ENCODE assay signal across 1 cellular context in the genomic region with DNA sequence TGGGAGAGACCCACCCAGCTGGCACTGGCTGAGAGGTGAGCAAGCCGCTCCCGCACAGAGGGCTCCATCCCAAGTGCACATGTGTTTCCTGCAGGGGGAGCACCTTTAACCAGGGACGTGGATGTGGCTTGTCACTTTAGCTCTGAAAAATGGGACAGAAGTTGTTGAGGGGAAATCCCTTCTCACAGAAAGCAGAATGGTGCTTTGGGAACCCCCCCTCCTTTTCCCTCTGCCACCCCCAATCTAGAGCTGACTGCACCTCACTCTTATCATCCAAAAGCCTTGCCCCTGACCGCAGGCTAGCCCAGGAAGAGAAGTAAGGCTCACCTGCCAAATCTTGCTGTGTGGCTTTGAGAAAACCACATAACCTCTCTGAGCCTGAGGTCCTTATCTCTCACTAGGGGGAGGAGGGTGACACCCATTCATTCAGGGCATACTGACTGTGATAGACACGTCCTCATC.
TF ChIP-seq lines count a peak whose summit lies in the region.

No MANE protein-coding gene starts in this region.

TF ChIP-seq in K562, 482 proteins besides CTCF, POLR2A, EP300 and RAD21 (continued from another document):
- TF ChIP-seq, protein P1, sequence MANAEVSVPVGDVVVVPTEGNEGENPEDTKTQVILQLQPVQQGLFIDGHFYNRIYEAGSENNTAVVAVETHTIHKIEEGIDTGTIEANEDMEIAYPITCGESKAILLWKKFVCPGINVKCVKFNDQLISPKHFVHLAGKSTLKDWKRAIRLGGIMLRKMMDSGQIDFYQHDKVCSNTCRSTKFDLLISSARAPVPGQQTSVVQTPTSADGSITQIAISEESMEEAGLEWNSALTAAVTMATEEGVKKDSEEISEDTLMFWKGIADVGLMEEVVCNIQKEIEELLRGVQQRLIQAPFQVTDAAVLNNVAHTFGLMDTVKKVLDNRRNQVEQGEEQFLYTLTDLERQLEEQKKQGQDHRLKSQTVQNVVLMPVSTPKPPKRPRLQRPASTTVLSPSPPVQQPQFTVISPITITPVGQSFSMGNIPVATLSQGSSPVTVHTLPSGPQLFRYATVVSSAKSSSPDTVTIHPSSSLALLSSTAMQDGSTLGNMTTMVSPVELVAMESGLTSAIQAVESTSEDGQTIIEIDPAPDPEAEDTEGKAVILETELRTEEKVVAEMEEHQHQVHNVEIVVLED (CRISPR knock-in tag; IDR thresholded peaks at IDR 0.05) = no peak
- TF ChIP-seq ZNF239 (CRISPR knock-in tag; IDR thresholded peaks at IDR 0.05) (no peak), ZNF766 (CRISPR knock-in tag; conservative IDR thresholded peaks at IDR 0.05) (no peak), ZFX (CRISPR knock-in tag; IDR thresholded peaks at IDR 0.05) (no peak), RFX7 (CRISPR knock-in tag; IDR thresholded peaks at IDR 0.05) (no peak), ZNF124 (CRISPR knock-in tag; IDR thresholded peaks at IDR 0.05) (no peak), SMARCA5 (IDR thresholded peaks at IDR 0.05) (peak; percentile 93), SRSF3 (IDR thresholded peaks at IDR 0.05; ENCODE audit: insufficient read depth, low read length) (no peak), TAF7 (tag; IDR thresholded peaks at IDR 0.05) (no peak), ZNF444 (CRISPR knock-in tag; IDR thresholded peaks at IDR 0.05) (no peak), TCF7 (IDR thresholded peaks at IDR 0.05; ENCODE audit: borderline replicate concordance) (no peak), ZNF134 (CRISPR knock-in tag; conservative IDR thresholded peaks at IDR 0.05) (no peak), MEIS2 (IDR thresholded peaks at IDR 0.05; ENCODE audit: partially characterized antibody) (peak; percentile 22), CBX1 (IDR thresholded peaks at IDR 0.05; ENCODE audit: low read depth) (peak; percentile 62; the same call in 1 of the 2 replicates), ZBED1 (IDR thresholded peaks at IDR 0.05) (no peak), CBX3 (IDR thresholded peaks at IDR 0.05; ENCODE audit: borderline replicate concordance in 1 of 2, low read length in 2 of 2) (peak in 1 of 2 experiments; percentile 51; a peak in 1 of 3 replicates), THRAP3 (IDR thresholded peaks at IDR 0.05; ENCODE audit: borderline replicate concordance) (no peak), RBM25 (IDR thresholded peaks at IDR 0.05; ENCODE audit: low read depth, low read length, severe bottlenecking) (peak; percentile 96), GABPB2 (CRISPR knock-in tag; conservative IDR thresholded peaks at IDR 0.05) (no peak), HDGF (IDR thresholded peaks at IDR 0.05) (peak; percentile 66; the same call in 1 of the 2 replicates), EWSR1 (IDR thresholded peaks at IDR 0.05; ENCODE audit: borderline replicate concordance, low read depth, partially characterized antibody) (no peak), RBM17 (IDR thresholded peaks at IDR 0.05; ENCODE audit: borderline replicate concordance, low read depth, low read length) (no peak), GTF2A2 (tag; IDR thresholded peaks at IDR 0.05) (no peak), EP400 (IDR thresholded peaks at IDR 0.05) (no peak), ZNF778 (CRISPR knock-in tag; IDR thresholded peaks at IDR 0.05) (no peak), PML (IDR thresholded peaks at IDR 0.05; ENCODE audit: low read length) (no peak), NBN (IDR thresholded peaks at IDR 0.05; ENCODE audit: low read depth) (0 out of 2 replicates have a peak, but pooled peaks have one; percentile 29), HDAC1 (IDR thresholded peaks at IDR 0.05) (peak in 1 of 2 experiments; percentile 50; a peak in 1 of 4 replicates), ZFP36 (IDR thresholded peaks at IDR 0.05; ENCODE audit: low read depth, low read length, partially characterized antibody) (peak; percentile 89), HDAC2 (IDR thresholded peaks at IDR 0.05) (peak; percentile 89), RCOR1 (IDR thresholded peaks at IDR 0.05; ENCODE audit: borderline replicate concordance in 1 of 2, low read depth in 2 of 2, low read length in 2 of 2) (peak in 1 of 2 experiments; percentile 45; a peak in 1 of 4 replicates), BRD9 (IDR thresholded peaks at IDR 0.05; ENCODE audit: low read depth, partially characterized antibody) (peak; percentile 80), ADNP (tag; IDR thresholded peaks at IDR 0.05) (peak; percentile 39; the same call in 1 of the 2 replicates), CHD1 (IDR thresholded peaks at IDR 0.05; ENCODE audit: low read length) (no peak), YY1 (IDR thresholded peaks at IDR 0.05; ENCODE audit: borderline replicate concordance in 1 of 3, control insufficient read depth in 1 of 3, extremely low read depth in 1 of 3, insufficient read depth in 3 of 3, insufficient read length in 1 of 3, insufficient replicate concordance in 2 of 3, low read depth in 1 of 3, low read length in 2 of 3) (no peak)
- TF ChIP-seq, protein P2, sequence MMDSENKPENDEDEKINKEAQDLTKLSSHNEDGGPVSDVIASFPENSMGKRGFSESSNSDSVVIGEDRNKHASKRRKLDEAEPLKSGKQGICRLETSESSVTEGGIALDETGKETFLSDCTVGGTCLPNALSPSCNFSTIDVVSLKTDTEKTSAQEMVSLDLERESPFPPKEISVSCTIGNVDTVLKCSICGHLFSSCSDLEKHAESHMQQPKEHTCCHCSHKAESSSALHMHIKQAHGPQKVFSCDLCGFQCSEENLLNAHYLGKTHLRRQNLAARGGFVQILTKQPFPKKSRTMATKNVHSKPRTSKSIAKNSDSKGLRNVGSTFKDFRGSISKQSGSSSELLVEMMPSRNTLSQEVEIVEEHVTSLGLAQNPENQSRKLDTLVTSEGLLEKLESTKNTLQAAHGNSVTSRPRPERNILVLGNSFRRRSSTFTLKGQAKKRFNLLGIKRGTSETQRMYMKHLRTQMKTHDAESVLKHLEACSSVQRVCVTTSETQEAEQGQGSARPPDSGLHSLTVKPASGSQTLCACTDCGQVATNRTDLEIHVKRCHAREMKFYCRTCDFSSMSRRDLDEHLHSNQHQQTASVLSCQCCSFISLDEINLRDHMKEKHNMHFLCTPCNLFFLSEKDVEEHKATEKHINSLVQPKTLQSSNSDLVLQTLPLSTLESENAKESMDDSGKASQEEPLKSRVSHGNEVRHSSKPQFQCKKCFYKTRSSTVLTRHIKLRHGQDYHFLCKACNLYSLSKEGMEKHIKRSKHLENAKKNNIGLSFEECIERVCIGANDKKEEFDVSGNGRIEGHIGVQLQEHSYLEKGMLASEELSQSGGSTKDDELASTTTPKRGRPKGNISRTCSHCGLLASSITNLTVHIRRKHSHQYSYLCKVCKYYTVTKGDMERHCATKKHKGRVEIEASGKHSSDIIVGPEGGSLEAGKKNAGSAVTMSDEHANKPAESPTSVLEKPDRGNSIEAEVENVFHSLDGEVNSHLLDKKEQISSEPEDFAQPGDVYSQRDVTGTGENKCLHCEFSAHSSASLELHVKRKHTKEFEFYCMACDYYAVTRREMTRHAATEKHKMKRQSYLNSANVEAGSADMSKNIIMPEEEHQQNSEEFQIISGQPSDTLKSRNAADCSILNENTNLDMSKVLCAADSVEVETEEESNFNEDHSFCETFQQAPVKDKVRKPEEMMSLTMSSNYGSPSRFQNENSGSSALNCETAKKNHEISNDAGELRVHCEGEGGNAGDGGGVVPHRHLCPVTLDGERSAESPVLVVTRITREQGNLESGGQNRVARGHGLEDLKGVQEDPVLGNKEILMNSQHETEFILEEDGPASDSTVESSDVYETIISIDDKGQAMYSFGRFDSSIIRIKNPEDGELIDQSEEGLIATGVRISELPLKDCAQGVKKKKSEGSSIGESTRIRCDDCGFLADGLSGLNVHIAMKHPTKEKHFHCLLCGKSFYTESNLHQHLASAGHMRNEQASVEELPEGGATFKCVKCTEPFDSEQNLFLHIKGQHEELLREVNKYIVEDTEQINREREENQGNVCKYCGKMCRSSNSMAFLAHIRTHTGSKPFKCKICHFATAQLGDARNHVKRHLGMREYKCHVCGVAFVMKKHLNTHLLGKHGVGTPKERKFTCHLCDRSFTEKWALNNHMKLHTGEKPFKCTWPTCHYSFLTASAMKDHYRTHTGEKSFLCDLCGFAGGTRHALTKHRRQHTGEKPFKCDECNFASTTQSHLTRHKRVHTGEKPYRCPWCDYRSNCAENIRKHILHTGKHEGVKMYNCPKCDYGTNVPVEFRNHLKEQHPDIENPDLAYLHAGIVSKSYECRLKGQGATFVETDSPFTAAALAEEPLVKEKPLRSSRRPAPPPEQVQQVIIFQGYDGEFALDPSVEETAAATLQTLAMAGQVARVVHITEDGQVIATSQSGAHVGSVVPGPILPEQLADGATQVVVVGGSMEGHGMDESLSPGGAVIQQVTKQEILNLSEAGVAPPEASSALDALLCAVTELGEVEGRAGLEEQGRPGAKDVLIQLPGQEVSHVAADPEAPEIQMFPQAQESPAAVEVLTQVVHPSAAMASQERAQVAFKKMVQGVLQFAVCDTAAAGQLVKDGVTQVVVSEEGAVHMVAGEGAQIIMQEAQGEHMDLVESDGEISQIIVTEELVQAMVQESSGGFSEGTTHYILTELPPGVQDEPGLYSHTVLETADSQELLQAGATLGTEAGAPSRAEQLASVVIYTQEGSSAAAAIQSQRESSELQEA (IDR thresholded peaks at IDR 0.05; ENCODE audit: low read depth) = no peak
- TF ChIP-seq, protein P3, sequence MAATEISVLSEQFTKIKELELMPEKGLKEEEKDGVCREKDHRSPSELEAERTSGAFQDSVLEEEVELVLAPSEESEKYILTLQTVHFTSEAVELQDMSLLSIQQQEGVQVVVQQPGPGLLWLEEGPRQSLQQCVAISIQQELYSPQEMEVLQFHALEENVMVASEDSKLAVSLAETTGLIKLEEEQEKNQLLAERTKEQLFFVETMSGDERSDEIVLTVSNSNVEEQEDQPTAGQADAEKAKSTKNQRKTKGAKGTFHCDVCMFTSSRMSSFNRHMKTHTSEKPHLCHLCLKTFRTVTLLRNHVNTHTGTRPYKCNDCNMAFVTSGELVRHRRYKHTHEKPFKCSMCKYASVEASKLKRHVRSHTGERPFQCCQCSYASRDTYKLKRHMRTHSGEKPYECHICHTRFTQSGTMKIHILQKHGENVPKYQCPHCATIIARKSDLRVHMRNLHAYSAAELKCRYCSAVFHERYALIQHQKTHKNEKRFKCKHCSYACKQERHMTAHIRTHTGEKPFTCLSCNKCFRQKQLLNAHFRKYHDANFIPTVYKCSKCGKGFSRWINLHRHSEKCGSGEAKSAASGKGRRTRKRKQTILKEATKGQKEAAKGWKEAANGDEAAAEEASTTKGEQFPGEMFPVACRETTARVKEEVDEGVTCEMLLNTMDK (IDR thresholded peaks at IDR 0.05; ENCODE audit: borderline replicate concordance, insufficient read depth, low read depth, low read length, poor library complexity, severe bottlenecking) = peak; percentile 20
- TF ChIP-seq, protein P4, sequence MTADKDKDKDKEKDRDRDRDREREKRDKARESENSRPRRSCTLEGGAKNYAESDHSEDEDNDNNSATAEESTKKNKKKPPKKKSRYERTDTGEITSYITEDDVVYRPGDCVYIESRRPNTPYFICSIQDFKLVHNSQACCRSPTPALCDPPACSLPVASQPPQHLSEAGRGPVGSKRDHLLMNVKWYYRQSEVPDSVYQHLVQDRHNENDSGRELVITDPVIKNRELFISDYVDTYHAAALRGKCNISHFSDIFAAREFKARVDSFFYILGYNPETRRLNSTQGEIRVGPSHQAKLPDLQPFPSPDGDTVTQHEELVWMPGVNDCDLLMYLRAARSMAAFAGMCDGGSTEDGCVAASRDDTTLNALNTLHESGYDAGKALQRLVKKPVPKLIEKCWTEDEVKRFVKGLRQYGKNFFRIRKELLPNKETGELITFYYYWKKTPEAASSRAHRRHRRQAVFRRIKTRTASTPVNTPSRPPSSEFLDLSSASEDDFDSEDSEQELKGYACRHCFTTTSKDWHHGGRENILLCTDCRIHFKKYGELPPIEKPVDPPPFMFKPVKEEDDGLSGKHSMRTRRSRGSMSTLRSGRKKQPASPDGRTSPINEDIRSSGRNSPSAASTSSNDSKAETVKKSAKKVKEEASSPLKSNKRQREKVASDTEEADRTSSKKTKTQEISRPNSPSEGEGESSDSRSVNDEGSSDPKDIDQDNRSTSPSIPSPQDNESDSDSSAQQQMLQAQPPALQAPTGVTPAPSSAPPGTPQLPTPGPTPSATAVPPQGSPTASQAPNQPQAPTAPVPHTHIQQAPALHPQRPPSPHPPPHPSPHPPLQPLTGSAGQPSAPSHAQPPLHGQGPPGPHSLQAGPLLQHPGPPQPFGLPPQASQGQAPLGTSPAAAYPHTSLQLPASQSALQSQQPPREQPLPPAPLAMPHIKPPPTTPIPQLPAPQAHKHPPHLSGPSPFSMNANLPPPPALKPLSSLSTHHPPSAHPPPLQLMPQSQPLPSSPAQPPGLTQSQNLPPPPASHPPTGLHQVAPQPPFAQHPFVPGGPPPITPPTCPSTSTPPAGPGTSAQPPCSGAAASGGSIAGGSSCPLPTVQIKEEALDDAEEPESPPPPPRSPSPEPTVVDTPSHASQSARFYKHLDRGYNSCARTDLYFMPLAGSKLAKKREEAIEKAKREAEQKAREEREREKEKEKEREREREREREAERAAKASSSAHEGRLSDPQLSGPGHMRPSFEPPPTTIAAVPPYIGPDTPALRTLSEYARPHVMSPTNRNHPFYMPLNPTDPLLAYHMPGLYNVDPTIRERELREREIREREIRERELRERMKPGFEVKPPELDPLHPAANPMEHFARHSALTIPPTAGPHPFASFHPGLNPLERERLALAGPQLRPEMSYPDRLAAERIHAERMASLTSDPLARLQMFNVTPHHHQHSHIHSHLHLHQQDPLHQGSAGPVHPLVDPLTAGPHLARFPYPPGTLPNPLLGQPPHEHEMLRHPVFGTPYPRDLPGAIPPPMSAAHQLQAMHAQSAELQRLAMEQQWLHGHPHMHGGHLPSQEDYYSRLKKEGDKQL (CRISPR knock-in tag; IDR thresholded peaks at IDR 0.05; ENCODE audit: borderline replicate concordance) = no peak
- TF ChIP-seq, protein P5, sequence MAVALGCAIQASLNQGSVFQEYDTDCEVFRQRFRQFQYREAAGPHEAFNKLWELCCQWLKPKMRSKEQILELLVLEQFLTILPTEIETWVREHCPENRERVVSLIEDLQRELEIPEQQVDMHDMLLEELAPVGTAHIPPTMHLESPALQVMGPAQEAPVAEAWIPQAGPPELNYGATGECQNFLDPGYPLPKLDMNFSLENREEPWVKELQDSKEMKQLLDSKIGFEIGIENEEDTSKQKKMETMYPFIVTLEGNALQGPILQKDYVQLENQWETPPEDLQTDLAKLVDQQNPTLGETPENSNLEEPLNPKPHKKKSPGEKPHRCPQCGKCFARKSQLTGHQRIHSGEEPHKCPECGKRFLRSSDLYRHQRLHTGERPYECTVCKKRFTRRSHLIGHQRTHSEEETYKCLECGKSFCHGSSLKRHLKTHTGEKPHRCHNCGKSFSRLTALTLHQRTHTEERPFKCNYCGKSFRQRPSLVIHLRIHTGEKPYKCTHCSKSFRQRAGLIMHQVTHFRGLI (CRISPR knock-in tag; IDR thresholded peaks at IDR 0.05) = no peak
